Comparison of ENCODE assay signal across 22 cellular contexts in the genomic region with DNA sequence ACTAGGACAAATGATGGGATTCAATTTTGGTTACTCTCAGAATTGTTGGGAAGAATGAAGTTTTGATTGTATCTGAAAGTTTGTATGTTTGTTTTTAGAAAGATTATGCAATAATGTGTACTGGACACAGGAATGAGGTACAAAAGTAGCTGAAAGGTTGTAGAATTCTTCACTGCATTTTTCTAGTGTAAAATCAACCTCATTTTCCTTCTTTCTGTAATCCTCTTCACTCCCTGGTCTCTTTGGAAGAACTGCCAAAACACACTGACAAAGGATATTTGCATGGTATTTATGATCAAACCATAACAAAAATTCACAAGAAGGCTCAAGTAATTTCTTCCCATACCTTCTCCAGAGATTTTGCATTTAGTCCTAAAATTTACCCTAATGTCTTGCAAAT.
"Had no signal": no experiment of that assay in that cellular context is flagged by ENCODE, and none has a peak within 500 bp of the region (broad histone marks: within the 10 kb centered on the region; RNA-seq: fewer than 3 reads in every experiment).

No MANE protein-coding gene starts in this region.

- H3K27ac ChIP-seq: epithelial cell of prostate, foreskin keratinocyte, thoracic aorta, upper lobe of right lung had no signal

- H3K36me3 Mint-ChIP-seq: activated naive CD8-positive, alpha-beta T cell treated with anti-CD3 and anti-CD28 coated beads, Interleukin-2, amount 10 ng/mL, durations not matched to agents 7 days and 5 days had no signal

- H3K27me3 ChIP-seq: foreskin keratinocyte, upper lobe of right lung had no signal

- DNase-seq: activated B cell treated with CpG ODN at 0.5 μM for 24 hours; activated CD4-positive, alpha-beta memory T cell treated with anti-CD3 and anti-CD28 coated beads, Interleukin-2, amount 10 ng/mL, durations not matched to agents 7 days and 5 days; activated CD4-positive, alpha-beta T cell treated with anti-CD3 and anti-CD28 coated beads for 4 hours; activated CD8-positive, alpha-beta memory T cell treated with anti-CD3 and anti-CD28 coated beads, Interleukin-2, amount 10 ng/mL, durations not matched to agents 7 days and 5 days; activated naive CD4-positive, alpha-beta T cell treated with Interleukin-2 at 50 U/mL for 16 hours; activated naive CD8-positive, alpha-beta T cell treated with anti-CD3 and anti-CD28 coated beads, Interleukin-2, amount 10 ng/mL, durations not matched to agents 7 days and 5 days; activated T-cell treated with anti-CD3 and anti-CD28 coated beads, Interleukin-2, amount 50 U/mL, for 1 hour; aorta; cerebellar nuclear complex; dermis blood vessel endothelial cell; foreskin keratinocyte; glutamatergic neuron; hippocampal formation; SK-N-SH; stimulated activated CD4-positive, alpha-beta T cell treated with anti-CD3 and anti-CD28 coated beads, Interleukin-2, amount 100 ng/mL, for 24 hours; upper lobe of right lung had no signal

- H3K4me3 ChIP-seq: lung, thoracic aorta, upper lobe of right lung had no signal

- H3K9me3 Mint-ChIP-seq: activated B cell treated with CpG ODN at 0.5 μM for 24 hours; activated CD4-positive, alpha-beta memory T cell treated with anti-CD3 and anti-CD28 coated beads, Interleukin-2, amount 10 ng/mL, durations not matched to agents 7 days and 5 days; activated T-helper 17 cell treated with anti-CD3 and anti-CD28 coated beads, Interleukin-2, amount 50 U/mL, for 72 hours; T-helper 2 cell treated with Interferon-gamma antibody and Interleukin-4, amounts not matched to agents 5 μg/mL and 100 μg/mL, for 36 hours had no signal

- H3K27me3 Mint-ChIP-seq: activated B cell treated with CpG ODN at 0.5 μM for 24 hours; activated CD8-positive, alpha-beta memory T cell treated with anti-CD3 and anti-CD28 coated beads, Interleukin-2, amount 10 ng/mL, durations not matched to agents 7 days and 5 days; activated T-helper 17 cell treated with anti-CD3 and anti-CD28 coated beads, Interleukin-2, amount 50 U/mL, for 72 hours; stimulated activated naive CD8-positive, alpha-beta T cell treated with anti-CD3 and anti-CD28 coated beads, Interleukin-15, Interleukin-2, amounts not matched to agents 100 ng/mL and 50 ng/mL, for 24 hours had no signal

- H3K4me3 Mint-ChIP-seq: activated B cell treated with CpG ODN at 0.5 μM for 24 hours; activated CD4-positive, alpha-beta memory T cell treated with anti-CD3 and anti-CD28 coated beads, Interleukin-2, amount 10 ng/mL, durations not matched to agents 7 days and 5 days; activated CD8-positive, alpha-beta memory T cell treated with anti-CD3 and anti-CD28 coated beads, Interleukin-2, amount 10 ng/mL, durations not matched to agents 7 days and 5 days; activated naive CD8-positive, alpha-beta T cell treated with anti-CD3 and anti-CD28 coated beads, Interleukin-2, amount 10 ng/mL, durations not matched to agents 7 days and 5 days; activated T-helper 17 cell treated with anti-CD3 and anti-CD28 coated beads, Interleukin-2, amount 50 U/mL, for 72 hours; stimulated activated naive CD8-positive, alpha-beta T cell treated with anti-CD3 and anti-CD28 coated beads, Interleukin-15, Interleukin-2, amounts not matched to agents 100 ng/mL and 50 ng/mL, for 24 hours; T-helper 2 cell treated with Interferon-gamma antibody and Interleukin-4, amounts not matched to agents 5 μg/mL and 100 μg/mL, for 36 hours had no signal

- H3K27ac Mint-ChIP-seq: activated B cell treated with CpG ODN at 0.5 μM for 24 hours; activated CD4-positive, alpha-beta memory T cell treated with anti-CD3 and anti-CD28 coated beads, Interleukin-2, amount 10 ng/mL, durations not matched to agents 7 days and 5 days; activated CD8-positive, alpha-beta memory T cell treated with anti-CD3 and anti-CD28 coated beads, Interleukin-2, amount 10 ng/mL, durations not matched to agents 7 days and 5 days; activated naive CD8-positive, alpha-beta T cell treated with anti-CD3 and anti-CD28 coated beads, Interleukin-2, amount 10 ng/mL, durations not matched to agents 7 days and 5 days; activated T-helper 17 cell treated with anti-CD3 and anti-CD28 coated beads, Interleukin-2, amount 50 U/mL, for 72 hours; stimulated activated naive CD8-positive, alpha-beta T cell treated with anti-CD3 and anti-CD28 coated beads, Interleukin-15, Interleukin-2, amounts not matched to agents 100 ng/mL and 50 ng/mL, for 24 hours; T-helper 2 cell treated with Interferon-gamma antibody and Interleukin-4, amounts not matched to agents 5 μg/mL and 100 μg/mL, for 36 hours had no signal

- ATAC-seq: activated CD8-positive, alpha-beta memory T cell treated with anti-CD3 and anti-CD28 coated beads, Interleukin-2, amount 10 ng/mL, durations not matched to agents 7 days and 5 days; activated T-helper 17 cell treated with anti-CD3 and anti-CD28 coated beads, Interleukin-2, amount 50 U/mL, for 72 hours; foreskin keratinocyte; upper lobe of right lung had no signal
